23 cellular contexts compared by ENCODE assay signal in the genomic region with DNA sequence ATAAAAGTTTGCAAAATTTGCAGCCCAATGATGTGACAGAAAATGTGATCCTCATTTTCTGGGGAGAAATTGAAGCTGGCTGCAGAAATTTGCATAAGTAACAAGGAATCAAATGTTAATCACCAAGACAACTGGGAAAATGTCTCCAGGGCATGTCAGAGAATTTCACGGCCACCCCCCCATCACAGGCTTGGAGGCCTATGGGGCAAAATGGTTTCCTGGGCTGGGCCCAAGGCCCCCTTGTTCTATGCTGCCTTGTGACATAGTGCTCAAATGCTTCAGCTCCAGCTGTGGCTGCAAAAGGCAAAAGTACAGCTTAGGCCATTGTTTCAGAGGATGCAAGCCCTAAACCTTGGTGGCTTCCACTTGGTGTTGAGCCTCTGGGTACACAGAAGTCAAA.
"Had no signal": no experiment of that assay in that cellular context is flagged by ENCODE, and none has a peak within 500 bp of the region (broad histone marks: within the 10 kb centered on the region; RNA-seq: fewer than 3 reads in every experiment).

No MANE protein-coding gene starts in this region.

- H3K27ac ChIP-seq: colonic mucosa, coronary artery, dorsolateral prefrontal cortex, epithelial cell of prostate, esophagus muscularis mucosa, esophagus squamous epithelium, foreskin keratinocyte, gastrocnemius medialis, gastroesophageal sphincter, heart left ventricle, heart right ventricle had no signal

- H3K27me3 ChIP-seq: colonic mucosa, dorsolateral prefrontal cortex, esophagus muscularis mucosa, esophagus squamous epithelium, foreskin keratinocyte, gastrocnemius medialis, gastroesophageal sphincter, heart left ventricle, heart right ventricle had no signal

- H3K4me1 ChIP-seq: colonic mucosa, esophagus muscularis mucosa, esophagus squamous epithelium, foreskin keratinocyte, gastrocnemius medialis, gastroesophageal sphincter, heart left ventricle, heart right ventricle had no signal

- H3K9me3 ChIP-seq: colonic mucosa, esophagus muscularis mucosa, esophagus squamous epithelium, gastrocnemius medialis, gastroesophageal sphincter had no signal

- H3K4me3 ChIP-seq: colonic mucosa, coronary artery, dorsolateral prefrontal cortex, esophagus muscularis mucosa, esophagus squamous epithelium, gastrocnemius medialis, gastroesophageal sphincter, heart left ventricle, heart right ventricle had no signal

- H3K36me3 ChIP-seq: colonic mucosa, esophagus muscularis mucosa, esophagus squamous epithelium, gastrocnemius medialis, gastroesophageal sphincter, heart left ventricle, heart right ventricle had no signal

- DNase-seq: colonic mucosa; cortex of kidney; dermis blood vessel endothelial cell; dorsolateral prefrontal cortex; effector CD4-positive, alpha-beta T cell; effector CD8-positive, alpha-beta T cell; effector memory CD4-positive, alpha-beta T cell; effector memory CD8-positive, alpha-beta T cell; endodermal cell; erythroblast; esophagus squamous epithelium; foreskin fibroblast; foreskin keratinocyte; foreskin melanocyte; gastrocnemius medialis; glutamatergic neuron; head of caudate nucleus; heart left ventricle; heart right ventricle had no signal
